ENCODE assay signal across 18 cellular contexts in genomic region chr10:110200518-110200917, GRCh38.
"Had no signal": no experiment of that assay in that cellular context is flagged by ENCODE, and none has a peak within 500 bp of the region (broad histone marks: within the 10 kb centered on the region; RNA-seq: fewer than 3 reads in every experiment).

No MANE protein-coding gene starts in this region.

- H3K79me2 ChIP-seq: hepatocyte had no signal

- H3K27ac Mint-ChIP-seq: activated CD8-positive, alpha-beta memory T cell treated with anti-CD3 and anti-CD28 coated beads, Interleukin-2, amount 10 ng/mL, durations not matched to agents 7 days and 5 days; activated naive CD4-positive, alpha-beta T cell treated with anti-CD3 and anti-CD28 coated beads, Interleukin-2, amount 50 U/mL, for 24 hours; endodermal cell; naive thymus-derived CD4-positive, alpha-beta T cell; stimulated activated effector memory CD8-positive, alpha-beta T cell treated with anti-CD3 and anti-CD28 coated beads, Interleukin-12 subunit alpha, Interleukin-12 subunit beta, amount 100 ng/mL, for 72 hours had no signal

- H3K9me3 Mint-ChIP-seq: activated naive CD4-positive, alpha-beta T cell treated with anti-CD3 and anti-CD28 coated beads, Interleukin-2, amount 50 U/mL, for 24 hours; endodermal cell; naive thymus-derived CD4-positive, alpha-beta T cell; stimulated activated effector memory CD8-positive, alpha-beta T cell treated with anti-CD3 and anti-CD28 coated beads, Interleukin-12 subunit alpha, Interleukin-12 subunit beta, amount 100 ng/mL, for 72 hours had no signal

- H3K4me3 ChIP-seq: cardiac muscle cell, dorsolateral prefrontal cortex, hepatocyte, left lung, pancreas, thyroid gland had no signal

- H3K4me1 ChIP-seq: left lung, pancreas, thyroid gland had no signal

- DNase-seq: activated CD4-positive, alpha-beta T cell treated with anti-CD3 and anti-CD28 coated beads for 1 hour; activated CD4-positive, alpha-beta T cell treated with anti-CD3 and anti-CD28 coated beads, Interleukin-2, amount 50 U/mL, for 4 hours; activated T-cell treated with anti-CD3 and anti-CD28 coated beads, Interleukin-2, amount 50 U/mL, for 1 hour; dorsolateral prefrontal cortex; endodermal cell; erythroblast; islet precursor cell; left lung; mammary epithelial cell; naive thymus-derived CD4-positive, alpha-beta T cell; pancreas; T1000; thyroid gland had no signal

- H3K27me3 Mint-ChIP-seq: activated naive CD4-positive, alpha-beta T cell treated with anti-CD3 and anti-CD28 coated beads, Interleukin-2, amount 50 U/mL, for 24 hours had no signal

- H3K36me3 ChIP-seq: cardiac muscle cell, left lung, pancreas, thyroid gland had no signal

- H3K27me3 ChIP-seq: hepatocyte, left lung, pancreas, thyroid gland had no signal

- H3K9me3 ChIP-seq: left lung, pancreas, thyroid gland had no signal

- H3K27ac ChIP-seq: cardiac muscle cell, dorsolateral prefrontal cortex, hepatocyte, left lung, pancreas, thyroid gland had no signal

- FAIRE-seq: pancreas had no signal

- H3K4me3 Mint-ChIP-seq: activated CD8-positive, alpha-beta memory T cell treated with anti-CD3 and anti-CD28 coated beads, Interleukin-2, amount 10 ng/mL, durations not matched to agents 7 days and 5 days; activated naive CD4-positive, alpha-beta T cell treated with anti-CD3 and anti-CD28 coated beads, Interleukin-2, amount 50 U/mL, for 24 hours; endodermal cell; naive thymus-derived CD4-positive, alpha-beta T cell; stimulated activated effector memory CD8-positive, alpha-beta T cell treated with anti-CD3 and anti-CD28 coated beads, Interleukin-12 subunit alpha, Interleukin-12 subunit beta, amount 100 ng/mL, for 72 hours had no signal

- ATAC-seq: activated CD8-positive, alpha-beta memory T cell treated with anti-CD3 and anti-CD28 coated beads, Interleukin-2, amount 10 ng/mL, durations not matched to agents 7 days and 5 days; left lung; naive thymus-derived CD4-positive, alpha-beta T cell; pancreas; stimulated activated effector memory CD8-positive, alpha-beta T cell treated with anti-CD3 and anti-CD28 coated beads, Interleukin-12 subunit alpha, Interleukin-12 subunit beta, amount 100 ng/mL, for 72 hours had no signal

- H3K36me3 Mint-ChIP-seq: activated naive CD4-positive, alpha-beta T cell treated with anti-CD3 and anti-CD28 coated beads, Interleukin-2, amount 50 U/mL, for 24 hours; stimulated activated effector memory CD8-positive, alpha-beta T cell treated with anti-CD3 and anti-CD28 coated beads, Interleukin-12 subunit alpha, Interleukin-12 subunit beta, amount 100 ng/mL, for 72 hours had no signal

- H3K4me2 ChIP-seq: hepatocyte had no signal

- H3K4me1 Mint-ChIP-seq: activated naive CD4-positive, alpha-beta T cell treated with anti-CD3 and anti-CD28 coated beads, Interleukin-2, amount 50 U/mL, for 24 hours had no signal

- H2AFZ ChIP-seq: hepatocyte had no signal
